1 cellular context compared by ENCODE assay signal in the genomic region with DNA sequence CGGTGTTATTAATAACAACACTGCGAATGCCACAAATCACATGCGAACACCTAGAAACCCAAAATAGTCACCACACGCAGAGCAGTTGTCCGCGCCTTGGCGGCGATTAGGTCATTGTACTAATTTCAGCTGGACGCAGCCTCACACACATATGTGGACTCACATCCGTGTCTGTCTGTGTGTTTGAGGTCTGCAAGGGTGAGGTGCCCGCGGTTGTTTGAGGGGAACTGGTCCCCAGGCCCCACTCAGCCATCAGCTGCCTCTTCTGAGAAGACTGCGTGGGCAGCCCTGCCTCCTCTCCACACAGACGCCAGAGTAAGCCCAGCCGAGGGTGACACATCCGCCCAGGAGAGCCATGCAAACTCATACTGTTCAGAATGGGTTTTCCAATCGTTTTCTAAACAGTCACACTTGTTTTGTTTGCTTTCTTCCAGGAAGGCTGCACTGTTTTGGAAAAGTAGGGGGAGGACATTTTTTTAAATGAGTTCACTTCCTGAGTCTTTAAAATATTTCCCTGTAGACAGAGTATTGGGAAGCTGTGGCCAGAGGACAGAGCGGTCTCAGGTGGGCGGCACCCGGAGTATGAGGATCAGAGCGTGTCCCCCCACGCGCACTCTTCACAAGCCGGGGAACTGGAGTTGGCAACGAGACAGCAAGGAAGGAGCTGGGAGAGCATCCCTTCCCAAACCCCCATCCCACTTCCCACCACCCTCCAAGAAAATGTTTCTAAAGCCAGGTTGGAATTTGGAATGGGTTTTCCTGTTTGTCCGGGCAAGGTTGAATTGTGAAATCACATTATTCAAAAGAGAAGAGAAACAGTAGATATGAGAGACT.
A peak's percentile ranks its signal among the peaks of the same experiment; 100 is the strongest.
TF ChIP-seq lines count a peak whose summit lies in the region.

No MANE protein-coding gene starts in this region.

TF ChIP-seq in HepG2, 621 proteins besides CTCF, POLR2A, EP300 and RAD21 (continued from another document and continues in another):
- TF ChIP-seq, protein P1, sequence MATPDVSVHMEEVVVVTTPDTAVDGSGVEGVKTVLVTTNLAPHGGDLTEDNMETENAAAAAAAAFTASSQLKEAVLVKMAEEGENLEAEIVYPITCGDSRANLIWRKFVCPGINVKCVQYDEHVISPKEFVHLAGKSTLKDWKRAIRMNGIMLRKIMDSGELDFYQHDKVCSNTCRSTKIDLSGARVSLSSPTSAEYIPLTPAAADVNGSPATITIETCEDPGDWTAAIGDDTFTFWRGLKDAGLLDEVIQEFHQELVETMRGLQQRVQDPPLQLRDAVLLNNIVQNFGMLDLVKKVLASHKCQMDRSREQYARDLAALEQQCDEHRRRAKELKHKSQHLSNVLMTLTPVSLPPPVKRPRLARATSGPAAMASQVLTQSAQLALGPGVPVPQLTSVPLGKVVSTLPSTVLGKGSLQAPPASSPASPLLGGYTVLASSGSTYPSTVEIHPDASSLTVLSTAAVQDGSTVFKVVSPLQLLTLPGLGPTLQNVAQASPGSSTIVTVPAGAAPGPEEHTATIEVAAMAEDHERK (CRISPR knock-in tag; IDR thresholded peaks at IDR 0.05; ENCODE audit: low read depth): no peak
- no peak for TF ChIP-seq SRSF1 (optimal IDR thresholded peaks at IDR 0.05; ENCODE audit: low read depth, low read length)
- TF ChIP-seq, protein P2, sequence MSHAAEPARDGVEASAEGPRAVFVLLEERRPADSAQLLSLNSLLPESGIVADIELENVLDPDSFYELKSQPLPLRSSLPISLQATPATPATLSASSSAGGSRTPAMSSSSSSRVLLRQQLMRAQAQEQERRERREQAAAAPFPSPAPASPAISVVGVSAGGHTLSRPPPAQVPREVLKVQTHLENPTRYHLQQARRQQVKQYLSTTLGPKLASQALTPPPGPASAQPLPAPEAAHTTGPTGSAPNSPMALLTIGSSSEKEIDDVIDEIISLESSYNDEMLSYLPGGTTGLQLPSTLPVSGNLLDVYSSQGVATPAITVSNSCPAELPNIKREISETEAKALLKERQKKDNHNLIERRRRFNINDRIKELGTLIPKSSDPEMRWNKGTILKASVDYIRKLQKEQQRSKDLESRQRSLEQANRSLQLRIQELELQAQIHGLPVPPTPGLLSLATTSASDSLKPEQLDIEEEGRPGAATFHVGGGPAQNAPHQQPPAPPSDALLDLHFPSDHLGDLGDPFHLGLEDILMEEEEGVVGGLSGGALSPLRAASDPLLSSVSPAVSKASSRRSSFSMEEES (CRISPR knock-in tag; IDR thresholded peaks at IDR 0.05): peak; percentile 68
- TF ChIP-seq ZBTB7B (CRISPR knock-in tag; IDR thresholded peaks at IDR 0.05): peak; percentile 60; the same call in 1 of the 2 replicates
- TF ChIP-seq, protein P3, sequence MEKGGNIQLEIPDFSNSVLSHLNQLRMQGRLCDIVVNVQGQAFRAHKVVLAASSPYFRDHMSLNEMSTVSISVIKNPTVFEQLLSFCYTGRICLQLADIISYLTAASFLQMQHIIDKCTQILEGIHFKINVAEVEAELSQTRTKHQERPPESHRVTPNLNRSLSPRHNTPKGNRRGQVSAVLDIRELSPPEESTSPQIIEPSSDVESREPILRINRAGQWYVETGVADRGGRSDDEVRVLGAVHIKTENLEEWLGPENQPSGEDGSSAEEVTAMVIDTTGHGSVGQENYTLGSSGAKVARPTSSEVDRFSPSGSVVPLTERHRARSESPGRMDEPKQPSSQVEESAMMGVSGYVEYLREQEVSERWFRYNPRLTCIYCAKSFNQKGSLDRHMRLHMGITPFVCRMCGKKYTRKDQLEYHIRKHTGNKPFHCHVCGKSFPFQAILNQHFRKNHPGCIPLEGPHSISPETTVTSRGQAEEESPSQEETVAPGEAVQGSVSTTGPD (CRISPR knock-in tag; IDR thresholded peaks at IDR 0.05): no peak
- TF ChIP-seq CBX2 (IDR thresholded peaks at IDR 0.05; ENCODE audit: low read depth, low read length): no peak
- TF ChIP-seq CBX2 (CRISPR knock-in tag; IDR thresholded peaks at IDR 0.05; ENCODE audit: low read depth): no peak
- TF ChIP-seq ZC3H13 (CRISPR knock-in tag; IDR thresholded peaks at IDR 0.05): no peak
- peak; percentile 91 for TF ChIP-seq IKZF5 (CRISPR knock-in tag; IDR thresholded peaks at IDR 0.05)
- TF ChIP-seq ZNF589 (CRISPR knock-in tag; conservative IDR thresholded peaks at IDR 0.05): no peak
- no peak for TF ChIP-seq ZNF3 (CRISPR knock-in tag; IDR thresholded peaks at IDR 0.05)
- no peak for TF ChIP-seq ZNF674 (CRISPR knock-in tag; IDR thresholded peaks at IDR 0.05; ENCODE audit: low read depth)
- TF ChIP-seq, protein P4, sequence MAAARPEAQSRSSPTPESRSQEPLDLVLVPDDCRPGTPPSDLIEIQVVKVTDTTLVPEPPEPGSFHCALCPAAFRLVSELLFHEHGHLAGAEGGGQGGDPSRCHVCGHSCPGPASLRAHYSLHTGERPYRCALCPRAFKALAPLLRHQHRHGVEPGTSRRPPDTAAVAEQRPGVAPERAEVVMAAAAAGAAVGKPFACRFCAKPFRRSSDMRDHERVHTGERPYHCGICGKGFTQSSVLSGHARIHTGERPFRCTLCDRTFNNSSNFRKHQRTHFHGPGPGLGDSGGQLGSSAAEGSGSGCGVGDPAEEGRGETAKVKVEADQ (CRISPR knock-in tag; IDR thresholded peaks at IDR 0.05; ENCODE audit: borderline replicate concordance): no peak; the same call in none of the 2 replicates
- TF ChIP-seq FOXO4 (CRISPR knock-in tag; conservative IDR thresholded peaks at IDR 0.05): no peak
- peak; percentile 39; the same call in 1 of the 2 replicates for TF ChIP-seq ZNF441 (CRISPR knock-in tag; IDR thresholded peaks at IDR 0.05; ENCODE audit: borderline replicate concordance)
- no peak for TF ChIP-seq ZBTB2 (CRISPR knock-in tag; IDR thresholded peaks at IDR 0.05; ENCODE audit: low read depth)
- TF ChIP-seq CENPBD1 (CRISPR knock-in tag; IDR thresholded peaks at IDR 0.05; ENCODE audit: borderline replicate concordance, low read depth): no peak
- peak; percentile 33; the same call in 1 of the 2 replicates for TF ChIP-seq ISL2 (CRISPR knock-in tag; IDR thresholded peaks at IDR 0.05)
- TF ChIP-seq ZNF646 (CRISPR knock-in tag; IDR thresholded peaks at IDR 0.05): no peak
- TF ChIP-seq RNF2 (conservative IDR thresholded peaks at IDR 0.05; ENCODE audit: low read depth): no peak
- peak; percentile 86; the same call in 1 of the 2 replicates for TF ChIP-seq MEIS1 (CRISPR knock-in tag; IDR thresholded peaks at IDR 0.05; ENCODE audit: borderline replicate concordance)
- TF ChIP-seq, protein P5, sequence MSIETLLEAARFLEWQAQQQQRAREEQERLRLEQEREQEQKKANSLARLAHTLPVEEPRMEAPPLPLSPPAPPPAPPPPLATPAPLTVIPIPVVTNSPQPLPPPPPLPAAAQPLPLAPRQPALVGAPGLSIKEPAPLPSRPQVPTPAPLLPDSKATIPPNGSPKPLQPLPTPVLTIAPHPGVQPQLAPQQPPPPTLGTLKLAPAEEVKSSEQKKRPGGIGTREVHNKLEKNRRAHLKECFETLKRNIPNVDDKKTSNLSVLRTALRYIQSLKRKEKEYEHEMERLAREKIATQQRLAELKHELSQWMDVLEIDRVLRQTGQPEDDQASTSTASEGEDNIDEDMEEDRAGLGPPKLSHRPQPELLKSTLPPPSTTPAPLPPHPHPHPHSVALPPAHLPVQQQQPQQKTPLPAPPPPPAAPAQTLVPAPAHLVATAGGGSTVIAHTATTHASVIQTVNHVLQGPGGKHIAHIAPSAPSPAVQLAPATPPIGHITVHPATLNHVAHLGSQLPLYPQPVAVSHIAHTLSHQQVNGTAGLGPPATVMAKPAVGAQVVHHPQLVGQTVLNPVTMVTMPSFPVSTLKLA (IDR thresholded peaks at IDR 0.05): no peak
- TF ChIP-seq ZNF17 (CRISPR knock-in tag; IDR thresholded peaks at IDR 0.05): no peak
- TF ChIP-seq NKX3-1 (CRISPR knock-in tag; IDR thresholded peaks at IDR 0.05): no peak
- no peak for TF ChIP-seq PRPF4 (IDR thresholded peaks at IDR 0.05; ENCODE audit: low read depth, low read length, poor library complexity, severe bottlenecking)
- TF ChIP-seq ZNF652 (CRISPR knock-in tag; IDR thresholded peaks at IDR 0.05; ENCODE audit: borderline replicate concordance, low read depth): 0 out of 2 replicates have a peak, but pooled peaks have one; percentile 8
- TF ChIP-seq MIER2 (CRISPR knock-in tag; IDR thresholded peaks at IDR 0.05): no peak
- peak; percentile 6; the same call in 1 of the 2 replicates for TF ChIP-seq NR2F6 (IDR thresholded peaks at IDR 0.05)
- no peak for TF ChIP-seq NR2F6 (CRISPR knock-in tag; IDR thresholded peaks at IDR 0.05)
- no peak for TF ChIP-seq TEAD3 (CRISPR knock-in tag; optimal IDR thresholded peaks at IDR 0.05; ENCODE audit: borderline replicate concordance)
- TF ChIP-seq ZNF891 (CRISPR knock-in tag; IDR thresholded peaks at IDR 0.05): no peak
- no peak for TF ChIP-seq ONECUT2 (CRISPR knock-in tag; IDR thresholded peaks at IDR 0.05)
- TF ChIP-seq ZNF75D (CRISPR knock-in tag; IDR thresholded peaks at IDR 0.05; ENCODE audit: borderline replicate concordance): no peak
- TF ChIP-seq ZNF839 (CRISPR knock-in tag; IDR thresholded peaks at IDR 0.05; ENCODE audit: borderline replicate concordance): no peak
- TF ChIP-seq ZMYM3 (CRISPR knock-in tag; IDR thresholded peaks at IDR 0.05): peak; percentile 43; the same call in 1 of the 2 replicates
- TF ChIP-seq ZNF44 (CRISPR knock-in tag; IDR thresholded peaks at IDR 0.05): no peak
- no peak for TF ChIP-seq SP140L (CRISPR knock-in tag; IDR thresholded peaks at IDR 0.05; ENCODE audit: borderline replicate concordance)
- no peak for TF ChIP-seq ZNF383 (CRISPR knock-in tag; IDR thresholded peaks at IDR 0.05; ENCODE audit: borderline replicate concordance)
- no peak; the same call in 1 of the 2 replicates for TF ChIP-seq ZNF782 (CRISPR knock-in tag; IDR thresholded peaks at IDR 0.05; ENCODE audit: borderline replicate concordance)
- TF ChIP-seq TOPORS (CRISPR knock-in tag; IDR thresholded peaks at IDR 0.05): no peak
